In the genomic region with DNA sequence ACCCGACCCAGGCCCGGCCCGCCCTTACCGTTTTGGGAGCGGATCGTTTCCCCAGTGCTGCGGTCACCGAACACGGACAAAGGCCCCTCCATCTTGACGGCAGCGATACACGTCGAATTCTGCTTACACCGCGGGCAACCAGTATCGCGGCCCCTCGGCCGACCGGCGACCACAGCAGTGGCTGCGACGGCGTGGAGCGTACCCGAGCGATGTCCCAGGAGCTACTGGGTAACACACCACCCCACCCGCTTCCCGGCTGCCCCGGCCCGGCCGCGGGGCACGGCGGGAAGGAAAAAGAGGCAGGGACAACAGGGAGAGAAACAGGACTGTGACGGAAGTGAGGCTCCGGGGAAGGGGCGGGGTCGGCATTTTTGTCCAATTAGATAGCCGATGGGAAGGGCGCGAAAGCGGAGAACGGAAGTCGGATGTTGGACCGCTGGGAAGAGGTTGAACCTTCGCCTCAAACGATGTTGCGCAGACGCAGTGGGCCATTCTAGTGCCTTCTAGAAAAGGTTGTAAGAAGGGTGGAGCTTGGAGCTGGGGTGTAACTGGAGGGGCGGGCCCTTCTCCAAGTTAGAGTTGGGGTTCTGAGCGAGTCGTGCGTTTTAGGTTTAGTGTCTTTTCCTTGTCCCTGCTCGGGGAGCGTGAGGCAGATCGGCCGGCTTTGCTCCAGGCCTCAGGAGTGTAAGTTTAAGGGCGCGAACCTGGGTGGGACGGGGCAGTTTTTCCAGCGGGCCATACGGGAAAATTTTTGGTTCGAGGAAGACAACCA, we compare ENCODE assay signal across 1 cellular context.
A peak's percentile ranks its signal among the peaks of the same experiment; 100 is the strongest.
TF ChIP-seq lines count a peak whose summit lies in the region.

A gene (minus strand): TSS at position 226 of the 772 bp plus-strand sequence. CDS start 134 bp downstream, at position 92.

TF ChIP-seq in HepG2, 621 proteins besides CTCF, POLR2A, EP300 and RAD21 (continued from another document and continues in another):
- TF ChIP-seq, protein P1, sequence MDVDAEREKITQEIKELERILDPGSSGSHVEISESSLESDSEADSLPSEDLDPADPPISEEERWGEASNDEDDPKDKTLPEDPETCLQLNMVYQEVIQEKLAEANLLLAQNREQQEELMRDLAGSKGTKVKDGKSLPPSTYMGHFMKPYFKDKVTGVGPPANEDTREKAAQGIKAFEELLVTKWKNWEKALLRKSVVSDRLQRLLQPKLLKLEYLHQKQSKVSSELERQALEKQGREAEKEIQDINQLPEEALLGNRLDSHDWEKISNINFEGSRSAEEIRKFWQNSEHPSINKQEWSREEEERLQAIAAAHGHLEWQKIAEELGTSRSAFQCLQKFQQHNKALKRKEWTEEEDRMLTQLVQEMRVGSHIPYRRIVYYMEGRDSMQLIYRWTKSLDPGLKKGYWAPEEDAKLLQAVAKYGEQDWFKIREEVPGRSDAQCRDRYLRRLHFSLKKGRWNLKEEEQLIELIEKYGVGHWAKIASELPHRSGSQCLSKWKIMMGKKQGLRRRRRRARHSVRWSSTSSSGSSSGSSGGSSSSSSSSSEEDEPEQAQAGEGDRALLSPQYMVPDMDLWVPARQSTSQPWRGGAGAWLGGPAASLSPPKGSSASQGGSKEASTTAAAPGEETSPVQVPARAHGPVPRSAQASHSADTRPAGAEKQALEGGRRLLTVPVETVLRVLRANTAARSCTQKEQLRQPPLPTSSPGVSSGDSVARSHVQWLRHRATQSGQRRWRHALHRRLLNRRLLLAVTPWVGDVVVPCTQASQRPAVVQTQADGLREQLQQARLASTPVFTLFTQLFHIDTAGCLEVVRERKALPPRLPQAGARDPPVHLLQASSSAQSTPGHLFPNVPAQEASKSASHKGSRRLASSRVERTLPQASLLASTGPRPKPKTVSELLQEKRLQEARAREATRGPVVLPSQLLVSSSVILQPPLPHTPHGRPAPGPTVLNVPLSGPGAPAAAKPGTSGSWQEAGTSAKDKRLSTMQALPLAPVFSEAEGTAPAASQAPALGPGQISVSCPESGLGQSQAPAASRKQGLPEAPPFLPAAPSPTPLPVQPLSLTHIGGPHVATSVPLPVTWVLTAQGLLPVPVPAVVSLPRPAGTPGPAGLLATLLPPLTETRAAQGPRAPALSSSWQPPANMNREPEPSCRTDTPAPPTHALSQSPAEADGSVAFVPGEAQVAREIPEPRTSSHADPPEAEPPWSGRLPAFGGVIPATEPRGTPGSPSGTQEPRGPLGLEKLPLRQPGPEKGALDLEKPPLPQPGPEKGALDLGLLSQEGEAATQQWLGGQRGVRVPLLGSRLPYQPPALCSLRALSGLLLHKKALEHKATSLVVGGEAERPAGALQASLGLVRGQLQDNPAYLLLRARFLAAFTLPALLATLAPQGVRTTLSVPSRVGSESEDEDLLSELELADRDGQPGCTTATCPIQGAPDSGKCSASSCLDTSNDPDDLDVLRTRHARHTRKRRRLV (CRISPR knock-in tag; IDR thresholded peaks at IDR 0.05) = peak; percentile 85
- TF ChIP-seq, protein P2, sequence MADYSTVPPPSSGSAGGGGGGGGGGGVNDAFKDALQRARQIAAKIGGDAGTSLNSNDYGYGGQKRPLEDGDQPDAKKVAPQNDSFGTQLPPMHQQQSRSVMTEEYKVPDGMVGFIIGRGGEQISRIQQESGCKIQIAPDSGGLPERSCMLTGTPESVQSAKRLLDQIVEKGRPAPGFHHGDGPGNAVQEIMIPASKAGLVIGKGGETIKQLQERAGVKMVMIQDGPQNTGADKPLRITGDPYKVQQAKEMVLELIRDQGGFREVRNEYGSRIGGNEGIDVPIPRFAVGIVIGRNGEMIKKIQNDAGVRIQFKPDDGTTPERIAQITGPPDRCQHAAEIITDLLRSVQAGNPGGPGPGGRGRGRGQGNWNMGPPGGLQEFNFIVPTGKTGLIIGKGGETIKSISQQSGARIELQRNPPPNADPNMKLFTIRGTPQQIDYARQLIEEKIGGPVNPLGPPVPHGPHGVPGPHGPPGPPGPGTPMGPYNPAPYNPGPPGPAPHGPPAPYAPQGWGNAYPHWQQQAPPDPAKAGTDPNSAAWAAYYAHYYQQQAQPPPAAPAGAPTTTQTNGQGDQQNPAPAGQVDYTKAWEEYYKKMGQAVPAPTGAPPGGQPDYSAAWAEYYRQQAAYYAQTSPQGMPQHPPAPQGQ (CRISPR knock-in tag; IDR thresholded peaks at IDR 0.05; ENCODE audit: borderline replicate concordance) = no peak
- peak; percentile 88; the same call in 1 of the 2 replicates for TF ChIP-seq ZSCAN21 (CRISPR knock-in tag; IDR thresholded peaks at IDR 0.05; ENCODE audit: borderline replicate concordance)
- no peak for TF ChIP-seq TRIM24 (CRISPR knock-in tag; IDR thresholded peaks at IDR 0.05)
- TF ChIP-seq HMG20B (CRISPR knock-in tag; conservative IDR thresholded peaks at IDR 0.05) = 0 out of 2 replicates have a peak, but pooled peaks have one; percentile 37
- TF ChIP-seq ZNF34 (CRISPR knock-in tag; IDR thresholded peaks at IDR 0.05; ENCODE audit: borderline replicate concordance) = 0 out of 2 replicates have a peak, but pooled peaks have one; percentile 36
- TF ChIP-seq SOX13 (IDR thresholded peaks at IDR 0.05) = 0 out of 2 replicates have a peak, but pooled peaks have one; percentile 57
- TF ChIP-seq SOX13 (CRISPR knock-in tag; conservative IDR thresholded peaks at IDR 0.05 in 1 of 2, IDR thresholded peaks at IDR 0.05 in 1 of 2) = peak in 1 of 2 experiments; percentile 4; a peak in 1 of 4 replicates
- TF ChIP-seq PAWR (CRISPR knock-in tag; IDR thresholded peaks at IDR 0.05; ENCODE audit: borderline replicate concordance) = peak; percentile 98; the same call in 1 of the 2 replicates
- peak; percentile 79 for TF ChIP-seq ASH2L (IDR thresholded peaks at IDR 0.05; ENCODE audit: insufficient read length, low read depth, low read length)
- TF ChIP-seq IRF2 (CRISPR knock-in tag; IDR thresholded peaks at IDR 0.05) = peak; percentile 87
- TF ChIP-seq SNRNP70 (IDR thresholded peaks at IDR 0.05; ENCODE audit: low read depth, low read length) = no peak
- TF ChIP-seq ERF (CRISPR knock-in tag; IDR thresholded peaks at IDR 0.05) = peak; percentile 57; the same call in 1 of the 2 replicates
- no peak for TF ChIP-seq NCOA5 (CRISPR knock-in tag; IDR thresholded peaks at IDR 0.05)
- TF ChIP-seq, protein P3, sequence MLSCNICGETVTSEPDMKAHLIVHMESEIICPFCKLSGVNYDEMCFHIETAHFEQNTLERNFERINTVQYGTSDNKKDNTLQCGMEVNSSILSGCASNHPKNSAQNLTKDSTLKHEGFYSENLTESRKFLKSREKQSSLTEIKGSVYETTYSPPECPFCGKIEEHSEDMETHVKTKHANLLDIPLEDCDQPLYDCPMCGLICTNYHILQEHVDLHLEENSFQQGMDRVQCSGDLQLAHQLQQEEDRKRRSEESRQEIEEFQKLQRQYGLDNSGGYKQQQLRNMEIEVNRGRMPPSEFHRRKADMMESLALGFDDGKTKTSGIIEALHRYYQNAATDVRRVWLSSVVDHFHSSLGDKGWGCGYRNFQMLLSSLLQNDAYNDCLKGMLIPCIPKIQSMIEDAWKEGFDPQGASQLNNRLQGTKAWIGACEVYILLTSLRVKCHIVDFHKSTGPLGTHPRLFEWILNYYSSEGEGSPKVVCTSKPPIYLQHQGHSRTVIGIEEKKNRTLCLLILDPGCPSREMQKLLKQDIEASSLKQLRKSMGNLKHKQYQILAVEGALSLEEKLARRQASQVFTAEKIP (CRISPR knock-in tag; IDR thresholded peaks at IDR 0.05; ENCODE audit: borderline replicate concordance) = no peak
- TF ChIP-seq, protein P4, sequence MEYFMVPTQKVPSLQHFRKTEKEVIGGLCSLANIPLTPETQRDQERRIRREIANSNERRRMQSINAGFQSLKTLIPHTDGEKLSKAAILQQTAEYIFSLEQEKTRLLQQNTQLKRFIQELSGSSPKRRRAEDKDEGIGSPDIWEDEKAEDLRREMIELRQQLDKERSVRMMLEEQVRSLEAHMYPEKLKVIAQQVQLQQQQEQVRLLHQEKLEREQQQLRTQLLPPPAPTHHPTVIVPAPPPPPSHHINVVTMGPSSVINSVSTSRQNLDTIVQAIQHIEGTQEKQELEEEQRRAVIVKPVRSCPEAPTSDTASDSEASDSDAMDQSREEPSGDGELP (IDR thresholded peaks at IDR 0.05; ENCODE audit: borderline replicate concordance, low read depth) = peak; percentile 62; the same call in 1 of the 2 replicates
- no peak for TF ChIP-seq KAT2B (IDR thresholded peaks at IDR 0.05; ENCODE audit: borderline replicate concordance, low read depth, low read length)
- TF ChIP-seq GABPA (IDR thresholded peaks at IDR 0.05; ENCODE audit: low read depth, low read length) = peak; percentile 91
- peak; percentile 97 for TF ChIP-seq GABPA (CRISPR knock-in tag; IDR thresholded peaks at IDR 0.05; ENCODE audit: low read depth)
- TF ChIP-seq SALL2 (CRISPR knock-in tag; IDR thresholded peaks at IDR 0.05) = no peak
- peak; percentile 95 for TF ChIP-seq REL (CRISPR knock-in tag; conservative IDR thresholded peaks at IDR 0.05)
- TF ChIP-seq ZNF160 (CRISPR knock-in tag; IDR thresholded peaks at IDR 0.05) = no peak
- peak; percentile 55 for TF ChIP-seq SUZ12 (IDR thresholded peaks at IDR 0.05; ENCODE audit: low read depth, low read length)
- no peak for TF ChIP-seq SMARCC2 (IDR thresholded peaks at IDR 0.05)
- TF ChIP-seq ZNF335 (CRISPR knock-in tag; IDR thresholded peaks at IDR 0.05) = no peak; the same call in none of the 2 replicates
- peak; percentile 77 for TF ChIP-seq HDAC1 (CRISPR knock-in tag; IDR thresholded peaks at IDR 0.05)
- no peak for TF ChIP-seq ZNF30 (CRISPR knock-in tag; IDR thresholded peaks at IDR 0.05)
- TF ChIP-seq ATF7-NPFF (CRISPR knock-in tag; IDR thresholded peaks at IDR 0.05; ENCODE audit: low read depth) = no peak; the same call in 1 of the 2 replicates
- TF ChIP-seq, protein P5, sequence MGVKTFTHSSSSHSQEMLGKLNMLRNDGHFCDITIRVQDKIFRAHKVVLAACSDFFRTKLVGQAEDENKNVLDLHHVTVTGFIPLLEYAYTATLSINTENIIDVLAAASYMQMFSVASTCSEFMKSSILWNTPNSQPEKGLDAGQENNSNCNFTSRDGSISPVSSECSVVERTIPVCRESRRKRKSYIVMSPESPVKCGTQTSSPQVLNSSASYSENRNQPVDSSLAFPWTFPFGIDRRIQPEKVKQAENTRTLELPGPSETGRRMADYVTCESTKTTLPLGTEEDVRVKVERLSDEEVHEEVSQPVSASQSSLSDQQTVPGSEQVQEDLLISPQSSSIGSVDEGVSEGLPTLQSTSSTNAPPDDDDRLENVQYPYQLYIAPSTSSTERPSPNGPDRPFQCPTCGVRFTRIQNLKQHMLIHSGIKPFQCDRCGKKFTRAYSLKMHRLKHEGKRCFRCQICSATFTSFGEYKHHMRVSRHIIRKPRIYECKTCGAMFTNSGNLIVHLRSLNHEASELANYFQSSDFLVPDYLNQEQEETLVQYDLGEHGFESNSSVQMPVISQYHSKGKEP (CRISPR knock-in tag; IDR thresholded peaks at IDR 0.05) = no peak; the same call in 1 of the 2 replicates
- 0 out of 2 replicates have a peak, but pooled peaks have one; percentile 82 for TF ChIP-seq ZNF546 (CRISPR knock-in tag; conservative IDR thresholded peaks at IDR 0.05)
- TF ChIP-seq, protein P6, sequence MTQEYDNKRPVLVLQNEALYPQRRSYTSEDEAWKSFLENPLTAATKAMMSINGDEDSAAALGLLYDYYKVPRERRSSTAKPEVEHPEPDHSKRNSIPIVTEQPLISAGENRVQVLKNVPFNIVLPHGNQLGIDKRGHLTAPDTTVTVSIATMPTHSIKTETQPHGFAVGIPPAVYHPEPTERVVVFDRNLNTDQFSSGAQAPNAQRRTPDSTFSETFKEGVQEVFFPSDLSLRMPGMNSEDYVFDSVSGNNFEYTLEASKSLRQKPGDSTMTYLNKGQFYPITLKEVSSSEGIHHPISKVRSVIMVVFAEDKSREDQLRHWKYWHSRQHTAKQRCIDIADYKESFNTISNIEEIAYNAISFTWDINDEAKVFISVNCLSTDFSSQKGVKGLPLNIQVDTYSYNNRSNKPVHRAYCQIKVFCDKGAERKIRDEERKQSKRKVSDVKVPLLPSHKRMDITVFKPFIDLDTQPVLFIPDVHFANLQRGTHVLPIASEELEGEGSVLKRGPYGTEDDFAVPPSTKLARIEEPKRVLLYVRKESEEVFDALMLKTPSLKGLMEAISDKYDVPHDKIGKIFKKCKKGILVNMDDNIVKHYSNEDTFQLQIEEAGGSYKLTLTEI (CRISPR knock-in tag; conservative IDR thresholded peaks at IDR 0.05) = no peak
- TF ChIP-seq ZBTB7B (CRISPR knock-in tag; IDR thresholded peaks at IDR 0.05) = peak; percentile 20; the same call in 1 of the 2 replicates
- no peak; the same call in 1 of the 2 replicates for TF ChIP-seq ZNF782 (CRISPR knock-in tag; IDR thresholded peaks at IDR 0.05; ENCODE audit: borderline replicate concordance)
- no peak; the same call in 1 of the 2 replicates for TF ChIP-seq KDM4B (CRISPR knock-in tag; IDR thresholded peaks at IDR 0.05)
- peak; percentile 95 for TF ChIP-seq SNAI1 (CRISPR knock-in tag; IDR thresholded peaks at IDR 0.05; ENCODE audit: borderline replicate concordance)
- TF ChIP-seq ZBTB8A (CRISPR knock-in tag; IDR thresholded peaks at IDR 0.05; ENCODE audit: borderline replicate concordance, low read depth) = 0 out of 2 replicates have a peak, but pooled peaks have one; percentile 41
- TF ChIP-seq, protein P7, sequence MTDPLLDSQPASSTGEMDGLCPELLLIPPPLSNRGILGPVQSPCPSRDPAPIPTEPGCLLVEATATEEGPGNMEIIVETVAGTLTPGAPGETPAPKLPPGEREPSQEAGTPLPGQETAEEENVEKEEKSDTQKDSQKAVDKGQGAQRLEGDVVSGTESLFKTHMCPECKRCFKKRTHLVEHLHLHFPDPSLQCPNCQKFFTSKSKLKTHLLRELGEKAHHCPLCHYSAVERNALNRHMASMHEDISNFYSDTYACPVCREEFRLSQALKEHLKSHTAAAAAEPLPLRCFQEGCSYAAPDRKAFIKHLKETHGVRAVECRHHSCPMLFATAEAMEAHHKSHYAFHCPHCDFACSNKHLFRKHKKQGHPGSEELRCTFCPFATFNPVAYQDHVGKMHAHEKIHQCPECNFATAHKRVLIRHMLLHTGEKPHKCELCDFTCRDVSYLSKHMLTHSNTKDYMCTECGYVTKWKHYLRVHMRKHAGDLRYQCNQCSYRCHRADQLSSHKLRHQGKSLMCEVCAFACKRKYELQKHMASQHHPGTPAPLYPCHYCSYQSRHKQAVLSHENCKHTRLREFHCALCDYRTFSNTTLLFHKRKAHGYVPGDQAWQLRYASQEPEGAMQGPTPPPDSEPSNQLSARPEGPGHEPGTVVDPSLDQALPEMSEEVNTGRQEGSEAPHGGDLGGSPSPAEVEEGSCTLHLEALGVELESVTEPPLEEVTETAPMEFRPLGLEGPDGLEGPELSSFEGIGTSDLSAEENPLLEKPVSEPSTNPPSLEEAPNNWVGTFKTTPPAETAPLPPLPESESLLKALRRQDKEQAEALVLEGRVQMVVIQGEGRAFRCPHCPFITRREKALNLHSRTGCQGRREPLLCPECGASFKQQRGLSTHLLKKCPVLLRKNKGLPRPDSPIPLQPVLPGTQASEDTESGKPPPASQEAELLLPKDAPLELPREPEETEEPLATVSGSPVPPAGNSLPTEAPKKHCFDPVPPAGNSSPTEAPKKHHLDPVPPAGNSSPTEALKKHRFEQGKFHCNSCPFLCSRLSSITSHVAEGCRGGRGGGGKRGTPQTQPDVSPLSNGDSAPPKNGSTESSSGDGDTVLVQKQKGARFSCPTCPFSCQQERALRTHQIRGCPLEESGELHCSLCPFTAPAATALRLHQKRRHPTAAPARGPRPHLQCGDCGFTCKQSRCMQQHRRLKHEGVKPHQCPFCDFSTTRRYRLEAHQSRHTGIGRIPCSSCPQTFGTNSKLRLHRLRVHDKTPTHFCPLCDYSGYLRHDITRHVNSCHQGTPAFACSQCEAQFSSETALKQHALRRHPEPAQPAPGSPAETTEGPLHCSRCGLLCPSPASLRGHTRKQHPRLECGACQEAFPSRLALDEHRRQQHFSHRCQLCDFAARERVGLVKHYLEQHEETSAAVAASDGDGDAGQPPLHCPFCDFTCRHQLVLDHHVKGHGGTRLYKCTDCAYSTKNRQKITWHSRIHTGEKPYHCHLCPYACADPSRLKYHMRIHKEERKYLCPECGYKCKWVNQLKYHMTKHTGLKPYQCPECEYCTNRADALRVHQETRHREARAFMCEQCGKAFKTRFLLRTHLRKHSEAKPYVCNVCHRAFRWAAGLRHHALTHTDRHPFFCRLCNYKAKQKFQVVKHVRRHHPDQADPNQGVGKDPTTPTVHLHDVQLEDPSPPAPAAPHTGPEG (CRISPR knock-in tag; IDR thresholded peaks at IDR 0.05) = no peak
- no peak for TF ChIP-seq ZNF484 (CRISPR knock-in tag; IDR thresholded peaks at IDR 0.05; ENCODE audit: borderline replicate concordance, low read depth)
